Comparison of ENCODE assay signal across 8 cellular contexts in genomic region chr7:137978464-137979237, GRCh38. TPM values are rescaled to one million over a fixed set of nuclear protein-coding genes. Genes with fewer than 3 reads are reported as not detected.
DNase-seq lines count a peak whose midpoint lies in the region; ATAC-seq and TF ChIP-seq lines count a peak whose summit lies in the region.
"Had no signal": no experiment of that assay in that cellular context is flagged by ENCODE, and none has a peak within 500 bp of the region (broad histone marks: within the 10 kb centered on the region; RNA-seq: fewer than 3 reads in every experiment).

No MANE protein-coding gene starts in this region.

- peak overlapping the region in 41 of 59 donors; percentile 2 to 69 (median 46) for H3K27ac ChIP-seq in dorsolateral prefrontal cortex
- peak overlapping the region; percentile 78 for H3K27ac ChIP-seq in vagina

- intact Hi-C loops in dorsolateral prefrontal cortex (cut with DNase I): no loop called here
- intact Hi-C loops in mucosa of descending colon (cut with DNase I, micrococcal nuclease): no loop called here
- intact Hi-C loops in vagina (cut with DNase I): no loop called here

- ATAC-seq in mucosa of descending colon (peak; percentile 58), GM21825 (IDR thresholded peaks at IDR 0.05; ENCODE audit: unreplicated experiment) (no peak), HG02759 (IDR thresholded peaks at IDR 0.05; ENCODE audit: unreplicated experiment) (no peak)

- no peak overlapping the region for H3K4me3 ChIP-seq in dorsolateral prefrontal cortex
- H3K4me3 ChIP-seq in mucosa of descending colon: no peak overlapping the region
- no peak overlapping the region for H3K4me3 ChIP-seq in vagina

- H3K27me3 ChIP-seq in dorsolateral prefrontal cortex (no peaks in the 10 kb centered on the region), vagina (no peaks in the 10 kb centered on the region)

- TF ChIP-seq CTCF in dorsolateral prefrontal cortex (IDR thresholded peaks at IDR 0.05 in 54 of 56, conservative IDR thresholded peaks at IDR 0.05 in 2 of 56; ENCODE audit: low read depth in 1 of 56, partially characterized antibody in 56 of 56) (no peak), mucosa of descending colon (IDR thresholded peaks at IDR 0.05) (no peak), vagina (IDR thresholded peaks at IDR 0.05) (no peak)

- H3K4me1 ChIP-seq in mucosa of descending colon (ENCODE audit: low read depth) (peaks cover 10% of the 10 kb centered on the region), vagina (peaks cover 84% of the 10 kb centered on the region)

- no peak for TF ChIP-seq POLR2A in vagina (IDR thresholded peaks at IDR 0.05)

- H3K9me3 ChIP-seq in mucosa of descending colon (no peaks in the 10 kb centered on the region), vagina (no peaks in the 10 kb centered on the region)

- H3K36me3 ChIP-seq in mucosa of descending colon (ENCODE audit: low read depth) (no peaks in the 10 kb centered on the region), vagina (no peaks in the 10 kb centered on the region)

- peak; percentile 87 for DNase-seq in NCI-H460 (ENCODE audit: extremely low read depth, low read depth)
- DNase-seq in dorsolateral prefrontal cortex: peak in 1 of 10 donors; percentile 54
- DNase-seq in mucosa of descending colon: peak in 1 of 3 donors; percentile 33
- peak in 1 of 2 donors; percentile 94 for DNase-seq in vagina (ENCODE audit: extremely low spot score in 2 of 2)
- DNase-seq in activated CD4-positive, alpha-beta T cell treated with anti-CD3 and anti-CD28 coated beads, Interleukin-2, amount 50 U/mL, for 4 hours: no peak
- DNase-seq: MM.1S had no signal

RNA-seq across cellular contexts. Expression of gene CREB3L2, which starts 23.2 kb away (rescaled TPM):
- 18.2 and 20.1 TPM in 2 replicates for total RNA-seq in NCI-H460 (2014; rRNA removed; shearing (Covaris generic))
- 6.3 and 8.0 TPM in 2 replicates for polyA plus RNA-seq in NCI-H460 (2014; cell fraction: nucleus; rRNA removed)
- 10 to 100 TPM in 116 of 120 experiments, 1 to 10 TPM in 4; 9.1 to 47.0 (median 19.1) TPM for total RNA-seq in dorsolateral prefrontal cortex
- 10 to 100 TPM; 15.8 to 54.3 (median 40.6) TPM for total RNA-seq in mucosa of descending colon
- 28.7 TPM for total RNA-seq in vagina
